Comparison of ENCODE assay signal across 24 cellular contexts in genomic region chr2:182228073-182228473, GRCh38.
A peak's percentile ranks its signal among the peaks of the same experiment; 100 is the strongest.
DNase-seq lines count a peak whose midpoint lies in the region; ATAC-seq and TF ChIP-seq lines count a peak whose summit lies in the region.
"Had no signal": no experiment of that assay in that cellular context is flagged by ENCODE, and none has a peak within 500 bp of the region (broad histone marks: within the 10 kb centered on the region; RNA-seq: fewer than 3 reads in every experiment).

No MANE protein-coding gene starts in this region.

- H3K27ac ChIP-seq in IMR-90 (ENCODE audit: insufficient read depth, low read length) (no peak overlapping the region), aorta (ENCODE audit: low read depth in 1 of 2, low read length in 2 of 2) (no peak overlapping the region)
- H3K27ac ChIP-seq: neutrophil, tibial artery had no signal

- no peaks in the 10 kb centered on the region for H3K27me3 ChIP-seq in IMR-90 (ENCODE audit: control insufficient read depth, insufficient read depth, low read length)
- H3K27me3 ChIP-seq in aorta (ENCODE audit: control insufficient read depth in 1 of 2, insufficient read depth in 2 of 2, low read length in 1 of 2): no peaks in the 10 kb centered on the region
- H3K27me3 ChIP-seq: neutrophil, tibial artery had no signal

- intact Hi-C loops in IMR-90 (cut with micrococcal nuclease) (no loop called here), left cardiac atrium (cut with DNase I) (no loop called here), aorta (cut with DNase I) (no loop called here)

- no peak overlapping the region for H4K91ac ChIP-seq in IMR-90 (ENCODE audit: insufficient read depth, low read depth, low read length)

- no peak overlapping the region for H3K4ac ChIP-seq in IMR-90 (ENCODE audit: low read depth, low read length)

- no peak for ATAC-seq in IMR-90 (ENCODE audit: low read depth)
- peak; percentile 27 to 38 for ATAC-seq in left cardiac atrium
- ATAC-seq in aorta (ENCODE audit: low FRiP score): no peak
- ATAC-seq in HG03460 (IDR thresholded peaks at IDR 0.05; ENCODE audit: unreplicated experiment): no peak
- no peak for ATAC-seq in GM19351 (IDR thresholded peaks at IDR 0.05; ENCODE audit: unreplicated experiment)
- ATAC-seq: HCT116; stimulated activated naive CD8-positive, alpha-beta T cell treated with anti-CD3 and anti-CD28 coated beads, Interleukin-15, Interleukin-2, amounts not matched to agents 100 U/mL and 50 U/mL, for 24 hours; WTC11 had no signal

- POLR2A ChIA-PET in IMR-90 (lab: Charles Lee; ENCODE audit: unreplicated experiment): no interaction called here

- DNase-seq in IMR-90 (no peak), NCI-H187 (lab: John Stamatoyannopoulos, UW) (peak; percentile 44 to 56), NCI-H510A treated with DMSO at 0.1 percent for 48 hours (lab: John Stamatoyannopoulos, UW) (peak; percentile 75), left cardiac atrium (no peak), aorta (no peak)
- no peak for DNase-seq in activated T-cell treated with anti-CD3 and anti-CD28 coated beads, Interleukin-2, amount 50 U/mL, for 1 hour
- DNase-seq: activated CD4-positive, alpha-beta memory T cell treated with anti-CD3 and anti-CD28 coated beads for 36 hours; activated gamma-delta T cell treated with Interleukin-2 at 50 U/mL for 16 hours; activated T-cell treated with anti-CD3 and anti-CD28 coated beads for 4 hours; anterior cingulate cortex; CD4-positive, alpha-beta memory T cell; erythroblast; foreskin melanocyte; NCI-H2171; stimulated activated CD4-positive, alpha-beta T cell treated with anti-CD3 and anti-CD28 coated beads, Interleukin-2, amount 100 ng/mL, for 48 hours; stimulated activated naive CD8-positive, alpha-beta T cell treated with anti-CD3 and anti-CD28 coated beads, Interleukin-15, Interleukin-2, amounts not matched to agents 100 U/mL and 50 U/mL, for 24 hours; T-helper 9 cell; tibial artery had no signal

- H3K56ac ChIP-seq in IMR-90 (ENCODE audit: extremely low read depth, insufficient read depth, low read length): no peak overlapping the region

- H3K23ac ChIP-seq in IMR-90 (ENCODE audit: low read depth, low read length): no peak overlapping the region

- TF ChIP-seq RAD21 in IMR-90 (IDR thresholded peaks at IDR 0.05; ENCODE audit: low read length): no peak

- H3K4me3 ChIP-seq in IMR-90 (ENCODE audit: insufficient read depth, low read depth, low read length) (no peak overlapping the region), aorta (ENCODE audit: low read length in 2 of 2) (no peak overlapping the region)
- H3K4me3 ChIP-seq: smooth muscle cell, tibial artery had no signal

- peak overlapping the region; percentile 64; the same call in 1 of the 2 replicates for H3K18ac ChIP-seq in IMR-90 (ENCODE audit: low read depth, low read length)

- no TSS peak for BruUV-seq in IMR-90 (replicated peaks; lab: Mats Ljungman, UMichigan)

- no peaks in the 10 kb centered on the region for H4K20me1 ChIP-seq in IMR-90 (ENCODE audit: insufficient read depth, low read length)

- H3K4me2 ChIP-seq in IMR-90 (ENCODE audit: low read depth, low read length): no peak overlapping the region
- H3K4me2 ChIP-seq: smooth muscle cell had no signal

- H2AK9ac ChIP-seq in IMR-90 (replicated peaks; ENCODE audit: low read depth, low read length, poor library complexity): no peak overlapping the region

- H3K14ac ChIP-seq in IMR-90 (replicated peaks; ENCODE audit: low read depth, low read length): no peak overlapping the region

- TF ChIP-seq POLR2A in IMR-90 (IDR thresholded peaks at IDR 0.05; ENCODE audit: low read depth, low read length): no peak

- no peak overlapping the region; the same call in 1 of the 2 replicates for H4K5ac ChIP-seq in IMR-90 (ENCODE audit: low read depth, low read length)

- no peak overlapping the region for H3K9ac ChIP-seq in IMR-90 (ENCODE audit: low read depth, low read length)

- H3K4me1 ChIP-seq in IMR-90 (ENCODE audit: control insufficient read depth, insufficient read depth, low read length): peaks cover under 1% of the 10 kb centered on the region; the same call in 1 of the 2 replicates
- H3K4me1 ChIP-seq in aorta (ENCODE audit: control insufficient read depth in 1 of 2, insufficient read depth in 2 of 2, low read length in 2 of 2): no peaks in the 10 kb centered on the region

- H2AFZ ChIP-seq in IMR-90 (replicated peaks; ENCODE audit: low read length, poor library complexity): no peak overlapping the region

- no peaks in the 10 kb centered on the region for H3K9me1 ChIP-seq in IMR-90 (ENCODE audit: insufficient read depth, low read length)

- CTCF ChIA-PET in IMR-90 (lab: Yijun Ruan, JAX): interaction anchor here (0.6 kb wide), 1 partner anchor 1374 kb away, joined by 3 read pairs; no protein-coding TSS in a partner anchor

- in situ Hi-C loops in IMR-90 (cut with MboI; ENCODE audit: low sequenced_read_pairs): no loop called here

- WGBS in IMR-90 (ENCODE audit: extremely low coverage in 2 of 2, insufficient read length in 1 of 2), 2 experiments: 80% methylated on average over 2 of the region's 2 CpGs; no CpG with 5 or more reads in 1 of the 2 experiments
- 69 to 73% methylated on average over 2 of the region's 2 CpGs for WGBS in aorta, 2 donors

- no peak overlapping the region for H2BK20ac ChIP-seq in IMR-90 (ENCODE audit: low read depth, low read length)

- H3K9me3 ChIP-seq in IMR-90 (ENCODE audit: control insufficient read depth, insufficient read depth, low read length): no peaks in the 10 kb centered on the region
- H3K9me3 ChIP-seq in aorta (ENCODE audit: control insufficient read depth, low read length): no peaks in the 10 kb centered on the region
- H3K9me3 ChIP-seq: neutrophil, tibial artery had no signal

- no peak overlapping the region for H4K8ac ChIP-seq in IMR-90 (ENCODE audit: low read depth in 2 of 2, low read length in 2 of 2)

- H2AK5ac ChIP-seq in IMR-90 (ENCODE audit: low read depth, low read length): no peak overlapping the region

- H2BK15ac ChIP-seq in IMR-90 (ENCODE audit: low read depth, low read length): no peak overlapping the region

- no peak overlapping the region for H2BK120ac ChIP-seq in IMR-90 (ENCODE audit: low read depth, low read length)

- TF ChIP-seq CTCF in IMR-90 (conservative IDR thresholded peaks at IDR 0.05; ENCODE audit: low read depth, low read length): no peak

- H2BK5ac ChIP-seq in IMR-90 (ENCODE audit: low read depth, low read length, poor library complexity, severe bottlenecking): no peak overlapping the region

- H3K36me3 ChIP-seq in IMR-90 (ENCODE audit: control insufficient read depth, insufficient read depth, low read length) (no peaks in the 10 kb centered on the region), aorta (ENCODE audit: control insufficient read depth in 1 of 2, insufficient read depth in 2 of 2, low read length in 1 of 2) (peaks cover 0 to 2% of the 10 kb centered on the region in 2 donors)
- H3K36me3 ChIP-seq: neutrophil had no signal

- H3K79me1 ChIP-seq in IMR-90 (ENCODE audit: low read depth in 1 of 2, low read length in 2 of 2): no peaks in the 10 kb centered on the region

- dilution Hi-C loops in IMR-90 (cut with HindIII; ENCODE audit: low sequenced_read_pairs, unreplicated experiment): no loop called here

TF ChIP-seq in IMR-90, 13 proteins besides CTCF, POLR2A, EP300 and RAD21:
- TF ChIP-seq ELK1 (IDR thresholded peaks at IDR 0.05; ENCODE audit: borderline replicate concordance, low read depth, low read length): no peak
- no peak for TF ChIP-seq MAFK (IDR thresholded peaks at IDR 0.05; ENCODE audit: low read depth, low read length)
- no peak for TF ChIP-seq SMC3 (IDR thresholded peaks at IDR 0.05; ENCODE audit: low read depth, low read length)
- TF ChIP-seq MXI1 (IDR thresholded peaks at IDR 0.05; ENCODE audit: borderline replicate concordance, low read depth, low read length): no peak
- TF ChIP-seq NFE2L2 (IDR thresholded peaks at IDR 0.05; ENCODE audit: low read depth, low read length): no peak
- no peak for TF ChIP-seq CHD1 (IDR thresholded peaks at IDR 0.05; ENCODE audit: low read depth, low read length)
- no peak for TF ChIP-seq BHLHE40 (IDR thresholded peaks at IDR 0.05; ENCODE audit: low read depth, low read length)
- no peak for TF ChIP-seq RFX5 (IDR thresholded peaks at IDR 0.05; ENCODE audit: low read depth, low read length)
- TF ChIP-seq USF2 (IDR thresholded peaks at IDR 0.05; ENCODE audit: low read depth, low read length): no peak
- TF ChIP-seq CEBPB (IDR thresholded peaks at IDR 0.05; ENCODE audit: low read depth, low read length): no peak
- no peak for TF ChIP-seq RCOR1 (IDR thresholded peaks at IDR 0.05; ENCODE audit: insufficient replicate concordance, low read length)
- no peak for TF ChIP-seq MAZ (IDR thresholded peaks at IDR 0.05; ENCODE audit: borderline replicate concordance, low read depth, low read length)
- TF ChIP-seq FOS (IDR thresholded peaks at IDR 0.05; ENCODE audit: low read depth, low read length): no peak

Comparison
In these comparisons a context has a peak if more than half of its experiments do, and no peak if none do; other contexts are left out.
1. ATAC-seq: peak in left cardiac atrium (2 of 2); none in IMR-90 (single experiment), aorta (single experiment), HG03460 (single experiment) and GM19351 (single experiment).
2. DNase-seq: peak in NCI-H187 (2 of 2) and NCI-H510A treated with DMSO at 0.1 percent for 48 hours (single experiment); none in IMR-90 (single experiment), left cardiac atrium (single experiment), aorta (0 of 2) and activated T-cell treated with anti-CD3 and anti-CD28 coated beads, Interleukin-2, amount 50 U/mL, for 1 hour (single experiment).